Comparison of ENCODE assay signal across 21 cellular contexts in the genomic region with DNA sequence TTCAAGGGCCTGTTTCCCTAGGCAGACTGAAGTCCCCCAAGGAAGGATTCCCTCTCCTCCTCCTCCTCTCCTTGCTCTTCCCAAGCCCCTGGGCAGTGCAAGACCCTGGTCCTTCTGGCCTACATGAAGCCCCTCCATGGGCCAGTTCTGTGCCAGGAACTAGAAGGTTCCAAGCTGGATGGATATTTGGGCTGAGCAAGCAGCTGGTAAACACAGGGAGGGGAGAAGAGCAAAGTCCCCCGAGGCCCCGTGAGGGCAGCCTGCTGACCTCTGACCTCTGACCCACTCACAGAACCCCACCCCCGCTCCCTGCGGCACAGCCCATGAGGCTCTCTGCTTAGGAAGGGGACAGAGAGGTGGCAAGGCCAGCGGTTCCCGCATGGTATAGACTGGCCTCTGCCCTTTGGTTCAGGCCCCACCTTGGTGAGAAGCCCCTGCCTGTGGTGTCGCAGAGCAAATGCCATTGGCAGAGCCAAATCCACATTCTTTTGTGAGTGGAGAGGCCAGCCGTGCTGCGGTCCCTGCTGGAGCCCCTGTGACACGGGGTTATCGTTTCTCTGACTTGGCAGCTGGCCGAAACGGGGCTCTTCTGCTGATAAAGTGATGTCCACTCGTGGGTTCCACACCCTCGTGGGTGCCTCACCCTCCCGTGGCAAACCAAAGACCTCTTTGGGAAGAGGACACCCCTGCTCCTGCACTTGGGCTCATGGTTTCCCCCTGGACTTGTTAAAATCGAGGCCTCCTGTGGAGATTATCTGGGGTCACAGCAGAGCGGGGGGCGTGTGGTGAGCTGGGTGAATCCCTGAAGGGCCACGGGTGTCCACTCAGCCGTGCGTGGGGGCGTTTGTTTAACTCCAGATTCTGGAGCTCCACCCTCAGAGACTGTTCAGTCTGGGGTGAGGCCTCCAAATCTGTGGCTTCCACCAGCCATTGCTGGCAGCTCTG. TPM values are rescaled to one million over a fixed set of nuclear protein-coding genes. Genes with fewer than 3 reads are reported as not detected.
DNase-seq lines count a peak whose midpoint lies in the region; ATAC-seq and TF ChIP-seq lines count a peak whose summit lies in the region.
"Had no signal": no experiment of that assay in that cellular context is flagged by ENCODE, and none has a peak within 500 bp of the region (broad histone marks: within the 10 kb centered on the region; RNA-seq: fewer than 3 reads in every experiment).

No MANE protein-coding gene starts in this region.

- no peaks in the 10 kb centered on the region for H3K4me1 Mint-ChIP-seq in endothelial cell (ENCODE audit: unreplicated experiment)
- peaks cover 45% of the 10 kb centered on the region for H3K4me1 Mint-ChIP-seq in nephron progenitor cell

- H3K36me3 Mint-ChIP-seq in endothelial cell (ENCODE audit: low read depth, unreplicated experiment), result no peaks in the 10 kb centered on the region
- no peaks in the 10 kb centered on the region for H3K36me3 Mint-ChIP-seq in nephron progenitor cell (ENCODE audit: low read depth)
- H3K36me3 Mint-ChIP-seq: CD4-positive, CD25-positive, alpha-beta regulatory T cell had no signal

- ATAC-seq in left ventricle myocardium superior, result no peak

- peak overlapping the region; percentile 48 for H3K27ac Mint-ChIP-seq in endothelial cell (ENCODE audit: unreplicated experiment)
- no peak overlapping the region for H3K27ac Mint-ChIP-seq in nephron progenitor cell
- H3K27ac Mint-ChIP-seq: B cell; CD4-positive, CD25-positive, alpha-beta regulatory T cell had no signal

- no peak for TF ChIP-seq CTCF in endothelial cell (IDR thresholded peaks at IDR 0.05; ENCODE audit: unreplicated experiment)
- no peak for TF ChIP-seq CTCF in nephron progenitor cell (IDR thresholded peaks at IDR 0.05)

- H3K4me3 Mint-ChIP-seq in endothelial cell (ENCODE audit: unreplicated experiment), result no peak overlapping the region
- H3K4me3 Mint-ChIP-seq in nephron progenitor cell, result peak overlapping the region; percentile 52
- H3K4me3 Mint-ChIP-seq: B cell had no signal

- H3K9me3 Mint-ChIP-seq in endothelial cell (ENCODE audit: unreplicated experiment) (no peaks in the 10 kb centered on the region), nephron progenitor cell (no peaks in the 10 kb centered on the region)

- intact Hi-C loops in left ventricle myocardium superior (cut with micrococcal nuclease), result no loop called here
- intact Hi-C loops in cardiac septum (cut with DNase I), result no loop called here

- DNase-seq in left ventricle myocardium superior (peak; percentile 21), cardiac septum (ENCODE audit: low spot score) (no peak), endothelial cell (ENCODE audit: low spot score) (no peak), nephron progenitor cell (peak; percentile 51), midbrain (lab: John Stamatoyannopoulos, UW) (no peak), SHP77 (lab: John Stamatoyannopoulos, UW) (no peak), 8988T (no peak)
- DNase-seq in activated CD4-positive, alpha-beta T cell treated with anti-CD3 and anti-CD28 coated beads, Interleukin-2, amount 50 U/mL, for 48 hours, result no peak
- DNase-seq: CD4-positive, CD25-positive, alpha-beta regulatory T cell; DMS153; EL; GOT3; KG1; NCI-H1105 treated with DMSO at 0.1 percent for 48 hours; NCI-H187; NCI-H2107; NCI-H510A; NCI-H774; OCI-M1; SIG-M5 had no signal

- H3K27me3 Mint-ChIP-seq in endothelial cell (ENCODE audit: unreplicated experiment) (peaks cover 10% of the 10 kb centered on the region), nephron progenitor cell (ENCODE audit: low read depth, poor library complexity) (peaks cover 49% of the 10 kb centered on the region)

RNA-seq across cellular contexts. Expression of a gene that starts 2.1 kb away (rescaled TPM):
- total RNA-seq in left ventricle myocardium superior (1.8 TPM), cardiac septum (0.16 TPM), endothelial cell (ENCODE audit: unreplicated experiment) (2.6 TPM)
- total RNA-seq: B cell; CD4-positive, CD25-positive, alpha-beta regulatory T cell had no signal

Comparison
In these comparisons a context has a peak if more than half of its experiments do, and no peak if none do; other contexts are left out.
1. DNase-seq: peak in left ventricle myocardium superior (single experiment) and nephron progenitor cell (single experiment); none in cardiac septum (single experiment), endothelial cell (single experiment), midbrain (single experiment), activated CD4-positive, alpha-beta T cell treated with anti-CD3 and anti-CD28 coated beads, Interleukin-2, amount 50 U/mL, for 48 hours (0 of 2), SHP77 (0 of 2) and 8988T (single experiment).